12 cellular contexts compared by ENCODE assay signal in the genomic region with DNA sequence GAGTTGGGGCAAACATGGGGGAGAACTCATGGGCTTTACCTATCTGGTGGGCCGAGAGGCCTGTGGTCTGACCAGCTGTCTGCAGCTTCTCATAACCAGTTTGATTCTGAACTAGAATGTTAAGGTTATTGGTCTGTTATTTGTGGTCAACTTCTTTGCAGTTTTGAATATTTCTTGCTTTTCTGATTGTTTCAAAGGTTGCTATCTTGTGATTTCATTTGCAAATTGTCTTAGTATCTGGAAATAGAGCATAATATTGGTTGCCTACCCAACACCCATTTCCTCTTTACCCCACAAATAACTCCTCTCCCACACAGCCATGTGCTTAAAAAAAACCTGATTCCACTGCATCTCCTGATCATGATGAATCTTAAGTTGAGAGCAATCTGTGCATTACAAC. TPM values are rescaled to one million over a fixed set of nuclear protein-coding genes. Genes with fewer than 3 reads are reported as not detected.
DNase-seq lines count a peak whose midpoint lies in the region; ATAC-seq and TF ChIP-seq lines count a peak whose summit lies in the region.
"Had no signal": no experiment of that assay in that cellular context is flagged by ENCODE, and none has a peak within 500 bp of the region (broad histone marks: within the 10 kb centered on the region; RNA-seq: fewer than 3 reads in every experiment).

No MANE protein-coding gene starts in this region.

- DNase-seq in NCI-H510A treated with DMSO at 0.1 percent for 48 hours (lab: John Stamatoyannopoulos, UW) (no peak), gastrocnemius medialis (no peak)
- DNase-seq: activated CD8-positive, alpha-beta T cell treated with anti-CD3 and anti-CD28 coated beads, Interleukin-2, amount 10 ng/mL, durations not matched to agents 7 days and 5 days; NCI-H1105; trophoblast cell had no signal

- no peaks in the 10 kb centered on the region for H3K9me3 ChIP-seq in gastrocnemius medialis

- no peak for TF ChIP-seq POLR2A in gastrocnemius medialis (IDR thresholded peaks at IDR 0.05)

- H3K27ac Mint-ChIP-seq in stimulated activated memory B cell treated with anti-CD40 and anti-IgM and Interleukin-4, amounts not matched to agents 10 μg/mL and 1 μg/mL and 100 μg/mL, for 72 hours = peak overlapping the region; percentile 89
- H3K27ac Mint-ChIP-seq: activated CD8-positive, alpha-beta T cell treated with anti-CD3 and anti-CD28 coated beads, Interleukin-2, amount 10 ng/mL, durations not matched to agents 7 days and 5 days had no signal

- no peaks in the 10 kb centered on the region for H3K27me3 ChIP-seq in gastrocnemius medialis

- H3K4me3 ChIP-seq in gastrocnemius medialis = no peak overlapping the region

- TF ChIP-seq CTCF in gastrocnemius medialis (IDR thresholded peaks at IDR 0.05 in 4 of 5, conservative IDR thresholded peaks at IDR 0.05 in 1 of 5) = no peak

- no peak overlapping the region for H3K27ac ChIP-seq in gastrocnemius medialis

- no peak overlapping the region for H3K4me3 Mint-ChIP-seq in stimulated activated memory B cell treated with anti-CD40 and anti-IgM and Interleukin-4, amounts not matched to agents 10 μg/mL and 1 μg/mL and 100 μg/mL, for 72 hours
- H3K4me3 Mint-ChIP-seq: activated CD8-positive, alpha-beta T cell treated with anti-CD3 and anti-CD28 coated beads, Interleukin-2, amount 10 ng/mL, durations not matched to agents 7 days and 5 days had no signal

- no peaks in the 10 kb centered on the region for H3K36me3 Mint-ChIP-seq in stimulated activated memory B cell treated with anti-CD40 and anti-IgM and Interleukin-4, amounts not matched to agents 10 μg/mL and 1 μg/mL and 100 μg/mL, for 72 hours
- H3K36me3 Mint-ChIP-seq: activated naive CD4-positive, alpha-beta T cell treated with anti-CD3 and anti-CD28 coated beads, Interleukin-2, amount 50 U/mL, for 72 hours had no signal

- peak; percentile 65 for ATAC-seq in GM18870 (IDR thresholded peaks at IDR 0.05; ENCODE audit: unreplicated experiment)
- ATAC-seq in HG02623 (IDR thresholded peaks at IDR 0.05; ENCODE audit: unreplicated experiment) = peak; percentile 62
- ATAC-seq in HG03565 (IDR thresholded peaks at IDR 0.05; ENCODE audit: unreplicated experiment) = peak; percentile 44
- ATAC-seq in stimulated activated memory B cell treated with anti-CD40 and anti-IgM and Interleukin-4, amounts not matched to agents 10 μg/mL and 1 μg/mL and 100 μg/mL, for 72 hours = peak; percentile 71
- ATAC-seq in GM21515 (IDR thresholded peaks at IDR 0.05; ENCODE audit: unreplicated experiment) = no peak
- no peak for ATAC-seq in gastrocnemius medialis
- ATAC-seq: activated CD8-positive, alpha-beta T cell treated with anti-CD3 and anti-CD28 coated beads, Interleukin-2, amount 10 ng/mL, durations not matched to agents 7 days and 5 days; activated naive CD4-positive, alpha-beta T cell treated with anti-CD3 and anti-CD28 coated beads, Interleukin-2, amount 50 U/mL, for 72 hours; sciatic nerve had no signal

- H3K9me3 Mint-ChIP-seq in stimulated activated memory B cell treated with anti-CD40 and anti-IgM and Interleukin-4, amounts not matched to agents 10 μg/mL and 1 μg/mL and 100 μg/mL, for 72 hours = no peaks in the 10 kb centered on the region
- H3K9me3 Mint-ChIP-seq: activated naive CD4-positive, alpha-beta T cell treated with anti-CD3 and anti-CD28 coated beads, Interleukin-2, amount 50 U/mL, for 72 hours had no signal

- no peaks in the 10 kb centered on the region for H3K4me1 ChIP-seq in gastrocnemius medialis

- intact Hi-C loops in gastrocnemius medialis (cut with DNase I; ENCODE audit: low total_unique reads) = no loop called here

- no peaks in the 10 kb centered on the region for H3K27me3 Mint-ChIP-seq in stimulated activated memory B cell treated with anti-CD40 and anti-IgM and Interleukin-4, amounts not matched to agents 10 μg/mL and 1 μg/mL and 100 μg/mL, for 72 hours

- H3K4me1 Mint-ChIP-seq in stimulated activated memory B cell treated with anti-CD40 and anti-IgM and Interleukin-4, amounts not matched to agents 10 μg/mL and 1 μg/mL and 100 μg/mL, for 72 hours = peaks cover 44% of the 10 kb centered on the region

- in situ Hi-C loops in gastrocnemius medialis (cut with MboI; ENCODE audit: low sequenced_read_pairs in 4 of 4) = no loop called here

- H3K36me3 ChIP-seq in gastrocnemius medialis = no peaks in the 10 kb centered on the region

RNA-seq across cellular contexts. Expression of gene BMP2K, which starts 39.1 kb away (rescaled TPM):
- total RNA-seq in gastrocnemius medialis = 10 to 100 TPM; 16.6 to 20.4 (median 17.2) TPM

Comparison
In these comparisons a context has a peak if more than half of its experiments do, and no peak if none do; other contexts are left out.
1. ATAC-seq: peak in GM18870 (single experiment), HG02623 (single experiment), HG03565 (single experiment) and stimulated activated memory B cell treated with anti-CD40 and anti-IgM and Interleukin-4, amounts not matched to agents 10 μg/mL and 1 μg/mL and 100 μg/mL, for 72 hours (single experiment); none in GM21515 (single experiment) and gastrocnemius medialis (0 of 2).